ENCODE assay signal across 28 cellular contexts in genomic region chr12:97903356-97903755, GRCh38.
DNase-seq lines count a peak whose midpoint lies in the region; ATAC-seq and TF ChIP-seq lines count a peak whose summit lies in the region.
"Had no signal": no experiment of that assay in that cellular context is flagged by ENCODE, and none has a peak within 500 bp of the region (broad histone marks: within the 10 kb centered on the region; RNA-seq: fewer than 3 reads in every experiment).

No MANE protein-coding gene starts in this region.

- H3K27me3 ChIP-seq in DND-41 (ENCODE audit: insufficient read depth, low read length, poor library complexity): no peaks in the 10 kb centered on the region
- H3K27me3 ChIP-seq: BE2C; BLaER1; BLaER1 treated with 17β-estradiol and CSF1 and Interleukin-3, amounts not matched to agents 10 nM and 100 nM had no signal

- no peaks in the 10 kb centered on the region for H3K79me2 ChIP-seq in DND-41 (ENCODE audit: insufficient read depth, low read length)

- ATAC-seq in DND-41 (ENCODE audit: insufficient read depth, low read depth): peak; percentile 88
- ATAC-seq: A549; CD8-positive, alpha-beta T cell had no signal

- peak overlapping the region; percentile 92 for H3K27ac ChIP-seq in DND-41 (ENCODE audit: low read length)
- H3K27ac ChIP-seq: 22Rv1; A549; BLaER1; BLaER1 treated with 17β-estradiol and CSF1 and Interleukin-3, amounts not matched to agents 10 nM and 100 nM; C4-2B had no signal

- H3K36me3 ChIP-seq in DND-41 (ENCODE audit: insufficient read depth, low read length): no peaks in the 10 kb centered on the region
- H3K36me3 ChIP-seq: BE2C; BLaER1; BLaER1 treated with 17β-estradiol and CSF1 and Interleukin-3, amounts not matched to agents 10 nM and 100 nM had no signal

- peaks cover 63% of the 10 kb centered on the region for H3K4me1 ChIP-seq in DND-41 (ENCODE audit: insufficient read depth, low read length)
- H3K4me1 ChIP-seq: A549; BE2C; BLaER1; BLaER1 treated with 17β-estradiol and CSF1 and Interleukin-3, amounts not matched to agents 10 nM and 100 nM had no signal

- H2AFZ ChIP-seq in DND-41 (ENCODE audit: low read depth, low read length): 0 out of 2 replicates have a peak overlapping the region, but pooled peaks have one; percentile 22

- DNase-seq in DND-41: peak; percentile 54
- DNase-seq in Jurkat, Clone E6-1 (ENCODE audit: low read depth, low spot score): peak; percentile 68
- no peak for DNase-seq in activated T-cell treated with anti-CD3 and anti-CD28 coated beads, Interleukin-2, amount 50 U/mL, for 48 hours
- DNase-seq in NCI-H187 (lab: John Stamatoyannopoulos, UW): no peak
- DNase-seq: 8988T; ACHN; AML-193; BE2C; C1 segment of cervical spinal cord; Caco-2; Calu3; CD4-positive, alpha-beta memory T cell; CD4-positive, alpha-beta T cell; CD4-positive, CD25-positive, alpha-beta regulatory T cell; CD8-positive, alpha-beta memory T cell; CD8-positive, alpha-beta T cell; COR-L47; DMS 273 treated with DMSO at 0.1 percent for 48 hours; DMS153; DMS53; DMS79; DMS79 treated with DMSO at 0.1 percent for 48 hours; EL had no signal

- no peak for TF ChIP-seq CTCF in DND-41 (IDR thresholded peaks at IDR 0.05; ENCODE audit: borderline replicate concordance, extremely low read depth, low read length, poor library complexity, severe bottlenecking)

- 0 out of 4 replicates have a peak overlapping the region, but pooled peaks of 1 of the 2 experiments have one; percentile 20 for H3K4me3 ChIP-seq in DND-41 (ENCODE audit: low read depth in 1 of 2, low read length in 2 of 2)
- H3K4me3 ChIP-seq in Jurkat, Clone E6-1 (ENCODE audit: low read length): no peak overlapping the region
- H3K4me3 ChIP-seq: A549; BLaER1; BLaER1 treated with 17β-estradiol and CSF1 and Interleukin-3, amounts not matched to agents 10 nM and 100 nM had no signal

- H4K20me1 ChIP-seq in DND-41 (ENCODE audit: insufficient read depth, low read length): no peaks in the 10 kb centered on the region
- H4K20me1 ChIP-seq: BLaER1; BLaER1 treated with 17β-estradiol and CSF1 and Interleukin-3, amounts not matched to agents 10 nM and 100 nM had no signal

- no peaks in the 10 kb centered on the region for H3K9me3 ChIP-seq in DND-41 (ENCODE audit: insufficient read depth, low read length, severe bottlenecking)
- H3K9me3 ChIP-seq: A549; BE2C; BLaER1; BLaER1 treated with 17β-estradiol and CSF1 and Interleukin-3, amounts not matched to agents 10 nM and 100 nM; Caco-2 had no signal

- H3K9ac ChIP-seq in DND-41 (ENCODE audit: low read depth, low read length): peak overlapping the region; percentile 48
- H3K9ac ChIP-seq: BLaER1; BLaER1 treated with 17β-estradiol and CSF1 and Interleukin-3, amounts not matched to agents 10 nM and 100 nM had no signal

- peak overlapping the region; percentile 41 for H3K4me2 ChIP-seq in DND-41 (ENCODE audit: insufficient read depth, low read length)
- H3K4me2 ChIP-seq: A549; BLaER1; BLaER1 treated with 17β-estradiol and CSF1 and Interleukin-3, amounts not matched to agents 10 nM and 100 nM had no signal

Comparison
In these comparisons a context has a peak if more than half of its experiments do, and no peak if none do; other contexts are left out.
1. DNase-seq: peak in DND-41 (single experiment) and Jurkat, Clone E6-1 (single experiment); none in activated T-cell treated with anti-CD3 and anti-CD28 coated beads, Interleukin-2, amount 50 U/mL, for 48 hours (0 of 2) and NCI-H187 (0 of 2).